In the genomic region with DNA sequence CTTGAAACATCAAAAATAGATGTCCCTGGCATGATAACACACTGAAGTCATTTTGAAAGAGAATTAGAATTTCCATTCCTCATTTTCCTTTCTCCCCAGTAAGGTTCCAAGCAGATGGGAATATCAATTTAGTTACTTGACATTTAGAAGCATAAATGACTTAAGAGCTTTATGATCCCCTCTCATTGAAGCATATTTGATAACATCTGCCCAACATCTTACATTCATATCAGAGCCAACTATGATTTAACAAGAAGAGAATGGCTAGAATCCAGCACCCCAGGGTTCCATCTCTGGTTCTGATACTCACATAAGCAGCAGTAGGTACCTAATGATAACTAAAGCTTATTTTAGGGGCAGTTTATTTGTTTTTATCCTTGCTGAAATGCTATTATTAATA, we compare ENCODE assay signal across 18 cellular contexts.
A peak's percentile ranks its signal among the peaks of the same experiment; 100 is the strongest.
DNase-seq lines count a peak whose midpoint lies in the region; ATAC-seq and TF ChIP-seq lines count a peak whose summit lies in the region.
"Had no signal": no experiment of that assay in that cellular context is flagged by ENCODE, and none has a peak within 500 bp of the region (broad histone marks: within the 10 kb centered on the region; RNA-seq: fewer than 3 reads in every experiment).

No MANE protein-coding gene starts in this region.

- no peak overlapping the region for H3K4me2 ChIP-seq in SK-N-SH

- CTCF ChIA-PET in SK-N-SH (lab: Yijun Ruan, JAX): interaction anchor here (0.7 kb wide), 1 partner anchor 8 kb away, joined by 3 read pairs; no protein-coding TSS in a partner anchor

- intact Hi-C loops in lower leg skin (cut with DNase I; ENCODE audit: low total_unique reads): no loop called here
- intact Hi-C loops in psoas muscle (cut with DNase I): no loop called here

- TF ChIP-seq EP300 in SK-N-SH (IDR thresholded peaks at IDR 0.05; ENCODE audit: borderline replicate concordance in 1 of 2, low read depth in 1 of 2, low read length in 1 of 2): no peak

- no peak overlapping the region for H2AFZ ChIP-seq in SK-N-SH (ENCODE audit: low read depth)

- no peak for DNase-seq in SK-N-SH
- peak; percentile 28 for DNase-seq in MG63
- no peak for DNase-seq in mesothelial cell of epicardium (ENCODE audit: low spot score in 2 of 2, unreplicated experiment in 2 of 2)
- DNase-seq in lower leg skin (ENCODE audit: low spot score in 2 of 2): no peak
- DNase-seq in psoas muscle: no peak
- no peak for DNase-seq in cerebellum (ENCODE audit: low spot score)
- DNase-seq: ACHN; BE2C; C1 segment of cervical spinal cord; Caco-2; CD4-positive, CD25-positive, alpha-beta regulatory T cell; DMS79; GF-D8; H9 had no signal

- TF ChIP-seq POLR2A in lower leg skin (IDR thresholded peaks at IDR 0.05): no peak

- H3K36me3 Mint-ChIP-seq in mesothelial cell of epicardium: no peaks in the 10 kb centered on the region
- H3K36me3 Mint-ChIP-seq: CD4-positive, CD25-positive, alpha-beta regulatory T cell; IgD-negative memory B cell had no signal

- POLR2A ChIA-PET in SK-N-SH (lab: Yijun Ruan, JAX): no interaction called here

- H3K4me3 ChIP-seq in SK-N-SH (ENCODE audit: low read depth in 2 of 2, low read length in 1 of 2): no peak overlapping the region
- no peak overlapping the region for H3K4me3 ChIP-seq in MG63
- no peak overlapping the region for H3K4me3 ChIP-seq in lower leg skin (ENCODE audit: low read depth, poor library complexity, severe bottlenecking)
- H3K4me3 ChIP-seq in psoas muscle: no peak overlapping the region
- H3K4me3 ChIP-seq: GM12878 had no signal

- H3K9ac ChIP-seq in SK-N-SH: no peak overlapping the region

- TF ChIP-seq RAD21 in SK-N-SH (IDR thresholded peaks at IDR 0.05; ENCODE audit: low read length): no peak

- H3K4me1 ChIP-seq in SK-N-SH (ENCODE audit: control insufficient read depth in 1 of 2, insufficient read depth in 2 of 2, low read depth in 1 of 2, low read length in 1 of 2) (no peaks in the 10 kb centered on the region), psoas muscle (no peaks in the 10 kb centered on the region)
- H3K4me1 ChIP-seq: BE2C, Caco-2 had no signal

- TF ChIP-seq CTCF in SK-N-SH (IDR thresholded peaks at IDR 0.05) (no peak), mesothelial cell of epicardium (IDR thresholded peaks at IDR 0.05; ENCODE audit: unreplicated experiment) (no peak), lower leg skin (IDR thresholded peaks at IDR 0.05) (no peak), psoas muscle (IDR thresholded peaks at IDR 0.05) (no peak)

- peak overlapping the region; percentile 4 for H3K27ac Mint-ChIP-seq in mesothelial cell of epicardium
- H3K27ac Mint-ChIP-seq: H9, IgD-negative memory B cell had no signal

- H4K20me1 ChIP-seq in SK-N-SH (ENCODE audit: insufficient read depth): no peaks in the 10 kb centered on the region

- peaks cover 24% of the 10 kb centered on the region for H3K4me1 Mint-ChIP-seq in mesothelial cell of epicardium
- H3K4me1 Mint-ChIP-seq: CD4-positive, CD25-positive, alpha-beta regulatory T cell; IgD-negative memory B cell had no signal

- H3K4me3 Mint-ChIP-seq in mesothelial cell of epicardium: no peak overlapping the region
- H3K4me3 Mint-ChIP-seq: CD4-positive, CD25-positive, alpha-beta regulatory T cell; H9; IgD-negative memory B cell had no signal

- no peaks in the 10 kb centered on the region for H3K36me3 ChIP-seq in SK-N-SH (replicated peaks in 1 of 2; ENCODE audit: control insufficient read depth in 1 of 2, insufficient read depth in 2 of 2, low read length in 1 of 2)
- no peaks in the 10 kb centered on the region for H3K36me3 ChIP-seq in MG63
- H3K36me3 ChIP-seq in psoas muscle (ENCODE audit: insufficient read depth in 1 of 2, low read depth in 1 of 2): no peaks in the 10 kb centered on the region
- H3K36me3 ChIP-seq: BE2C had no signal

- H3K9me3 ChIP-seq in SK-N-SH (no peaks in the 10 kb centered on the region), MG63 (no peaks in the 10 kb centered on the region), psoas muscle (no peaks in the 10 kb centered on the region)
- H3K9me3 ChIP-seq: BE2C, Caco-2 had no signal

- H3F3A ChIP-seq in SK-N-SH (replicated peaks; ENCODE audit: insufficient read depth): no peaks in the 10 kb centered on the region

- 0 out of 2 replicates have a peak, but pooled peaks cover 4% of the 10 kb centered on the region for H3K9me2 ChIP-seq in SK-N-SH

- no peaks in the 10 kb centered on the region for H3K9me3 Mint-ChIP-seq in mesothelial cell of epicardium
- H3K9me3 Mint-ChIP-seq: H9 had no signal

- H3K27me3 Mint-ChIP-seq in mesothelial cell of epicardium (ENCODE audit: low read depth): peaks cover 7% of the 10 kb centered on the region
- H3K27me3 Mint-ChIP-seq: CD4-positive, CD25-positive, alpha-beta regulatory T cell; IgD-negative memory B cell had no signal

- H3K79me2 ChIP-seq in SK-N-SH (ENCODE audit: insufficient read depth): no peaks in the 10 kb centered on the region

- no peak overlapping the region for H3K27ac ChIP-seq in SK-N-SH (ENCODE audit: low read depth in 2 of 2, low read length in 1 of 2)
- no peak overlapping the region for H3K27ac ChIP-seq in psoas muscle

- ATAC-seq in SK-N-SH treated with all-trans-retinoic acid at 6 μM for 48 hours (no peak), psoas muscle (no peak)
- ATAC-seq: GM12878, HepG2 had no signal

- H3K27me3 ChIP-seq in SK-N-SH (ENCODE audit: insufficient read depth) (no peaks in the 10 kb centered on the region), MG63 (no peaks in the 10 kb centered on the region), psoas muscle (ENCODE audit: insufficient read depth in 3 of 3, low read length in 2 of 3) (no peaks in the 10 kb centered on the region)
- H3K27me3 ChIP-seq: BE2C had no signal

TF ChIP-seq in SK-N-SH treated with all-trans-retinoic acid at 6 μM for 48 hours, 23 proteins besides CTCF, POLR2A, EP300 and RAD21 (continues in another document):
- TF ChIP-seq PPARA (CRISPR knock-in tag; IDR thresholded peaks at IDR 0.05; ENCODE audit: borderline replicate concordance): no peak
- TF ChIP-seq, protein P1, sequence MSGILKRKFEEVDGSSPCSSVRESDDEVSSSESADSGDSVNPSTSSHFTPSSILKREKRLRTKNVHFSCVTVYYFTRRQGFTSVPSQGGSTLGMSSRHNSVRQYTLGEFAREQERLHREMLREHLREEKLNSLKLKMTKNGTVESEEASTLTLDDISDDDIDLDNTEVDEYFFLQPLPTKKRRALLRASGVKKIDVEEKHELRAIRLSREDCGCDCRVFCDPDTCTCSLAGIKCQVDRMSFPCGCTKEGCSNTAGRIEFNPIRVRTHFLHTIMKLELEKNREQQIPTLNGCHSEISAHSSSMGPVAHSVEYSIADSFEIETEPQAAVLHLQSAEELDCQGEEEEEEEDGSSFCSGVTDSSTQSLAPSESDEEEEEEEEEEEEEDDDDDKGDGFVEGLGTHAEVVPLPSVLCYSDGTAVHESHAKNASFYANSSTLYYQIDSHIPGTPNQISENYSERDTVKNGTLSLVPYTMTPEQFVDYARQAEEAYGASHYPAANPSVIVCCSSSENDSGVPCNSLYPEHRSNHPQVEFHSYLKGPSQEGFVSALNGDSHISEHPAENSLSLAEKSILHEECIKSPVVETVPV (CRISPR knock-in tag; IDR thresholded peaks at IDR 0.05): no peak
- TF ChIP-seq ZFP30 (CRISPR knock-in tag; IDR thresholded peaks at IDR 0.05): no peak

TF ChIP-seq in SK-N-SH, 30 proteins besides CTCF, POLR2A, EP300 and RAD21:
- TF ChIP-seq POLR2AphosphoS5 (IDR thresholded peaks at IDR 0.05; ENCODE audit: low read depth, low read length) (no peak), YY1 (IDR thresholded peaks at IDR 0.05; ENCODE audit: low read depth) (no peak), JUND (IDR thresholded peaks at IDR 0.05) (no peak), NRF1 (IDR thresholded peaks at IDR 0.05; ENCODE audit: low read depth, low read length) (no peak), RCOR1 (IDR thresholded peaks at IDR 0.05; ENCODE audit: low read length) (no peak), ELF1 (IDR thresholded peaks at IDR 0.05) (no peak), FOSL2 (IDR thresholded peaks at IDR 0.05; ENCODE audit: borderline replicate concordance, low read depth) (no peak), CHD2 (IDR thresholded peaks at IDR 0.05; ENCODE audit: low read length, partially characterized antibody) (no peak), FOXJ3 (CRISPR knock-in tag; IDR thresholded peaks at IDR 0.05) (no peak), FOXM1 (IDR thresholded peaks at IDR 0.05; ENCODE audit: low read depth) (no peak)
- TF ChIP-seq, protein P2, sequence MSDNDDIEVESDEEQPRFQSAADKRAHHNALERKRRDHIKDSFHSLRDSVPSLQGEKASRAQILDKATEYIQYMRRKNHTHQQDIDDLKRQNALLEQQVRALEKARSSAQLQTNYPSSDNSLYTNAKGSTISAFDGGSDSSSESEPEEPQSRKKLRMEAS (IDR thresholded peaks at IDR 0.05; ENCODE audit: low read depth): no peak
- TF ChIP-seq, protein P3, sequence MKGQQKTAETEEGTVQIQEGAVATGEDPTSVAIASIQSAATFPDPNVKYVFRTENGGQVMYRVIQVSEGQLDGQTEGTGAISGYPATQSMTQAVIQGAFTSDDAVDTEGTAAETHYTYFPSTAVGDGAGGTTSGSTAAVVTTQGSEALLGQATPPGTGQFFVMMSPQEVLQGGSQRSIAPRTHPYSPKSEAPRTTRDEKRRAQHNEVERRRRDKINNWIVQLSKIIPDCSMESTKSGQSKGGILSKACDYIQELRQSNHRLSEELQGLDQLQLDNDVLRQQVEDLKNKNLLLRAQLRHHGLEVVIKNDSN (IDR thresholded peaks at IDR 0.05; ENCODE audit: borderline replicate concordance, low read depth): no peak
- TF ChIP-seq, protein P4, sequence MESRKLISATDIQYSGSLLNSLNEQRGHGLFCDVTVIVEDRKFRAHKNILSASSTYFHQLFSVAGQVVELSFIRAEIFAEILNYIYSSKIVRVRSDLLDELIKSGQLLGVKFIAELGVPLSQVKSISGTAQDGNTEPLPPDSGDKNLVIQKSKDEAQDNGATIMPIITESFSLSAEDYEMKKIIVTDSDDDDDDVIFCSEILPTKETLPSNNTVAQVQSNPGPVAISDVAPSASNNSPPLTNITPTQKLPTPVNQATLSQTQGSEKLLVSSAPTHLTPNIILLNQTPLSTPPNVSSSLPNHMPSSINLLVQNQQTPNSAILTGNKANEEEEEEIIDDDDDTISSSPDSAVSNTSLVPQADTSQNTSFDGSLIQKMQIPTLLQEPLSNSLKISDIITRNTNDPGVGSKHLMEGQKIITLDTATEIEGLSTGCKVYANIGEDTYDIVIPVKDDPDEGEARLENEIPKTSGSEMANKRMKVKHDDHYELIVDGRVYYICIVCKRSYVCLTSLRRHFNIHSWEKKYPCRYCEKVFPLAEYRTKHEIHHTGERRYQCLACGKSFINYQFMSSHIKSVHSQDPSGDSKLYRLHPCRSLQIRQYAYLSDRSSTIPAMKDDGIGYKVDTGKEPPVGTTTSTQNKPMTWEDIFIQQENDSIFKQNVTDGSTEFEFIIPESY (IDR thresholded peaks at IDR 0.05; ENCODE audit: borderline replicate concordance, low read depth): no peak
